10 cellular contexts compared by ENCODE assay signal in the genomic region with DNA sequence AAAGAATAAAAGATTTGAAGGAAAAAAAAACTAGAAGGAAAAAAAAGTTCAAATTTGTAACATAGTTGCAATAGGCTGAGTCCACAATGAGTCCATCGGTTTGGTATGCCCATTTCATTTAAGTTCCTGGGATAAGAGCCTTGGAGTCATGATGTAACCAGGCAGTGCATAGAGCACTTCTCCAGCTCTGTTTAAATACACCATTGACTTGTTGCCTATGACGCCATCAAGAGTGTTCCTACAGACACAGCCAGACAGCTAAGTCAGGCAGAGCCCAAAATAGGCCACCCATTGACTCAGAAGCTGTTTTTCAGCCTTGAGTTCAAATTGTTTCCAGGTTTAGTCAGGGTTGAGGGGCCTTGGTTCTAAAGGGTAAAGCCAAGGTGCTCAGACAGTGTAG. TPM values are rescaled to one million over a fixed set of nuclear protein-coding genes. Genes with fewer than 3 reads are reported as not detected.
DNase-seq lines count a peak whose midpoint lies in the region; ATAC-seq and TF ChIP-seq lines count a peak whose summit lies in the region.
"Had no signal": no experiment of that assay in that cellular context is flagged by ENCODE, and none has a peak within 500 bp of the region (broad histone marks: within the 10 kb centered on the region; RNA-seq: fewer than 3 reads in every experiment).

No MANE protein-coding gene starts in this region.

- H3K36me3 Mint-ChIP-seq in CD8-positive, alpha-beta T cell = no peaks in the 10 kb centered on the region

- WGBS in GM23248 (ENCODE audit: low coverage in 1 of 2, low lambda C conversion rate in 2 of 2, missing lambda C conversion rate in 2 of 2), 2 experiments = 0% methylated on average over 2 of the region's 2 CpGs

- CTCF ChIA-PET in CD8-positive, alpha-beta T cell (lab: Charles Lee) = interaction anchor here (0.6 kb wide), 1 partner anchor 576 kb away, joined by 3 read pairs; no protein-coding TSS in a partner anchor

- no peak overlapping the region for H2AFZ ChIP-seq in GM23248

- H3K36me3 ChIP-seq in GM23248 (ENCODE audit: low read depth) (peaks cover 30% of the 10 kb centered on the region), skeletal muscle satellite cell (ENCODE audit: insufficient read depth, low read length) (peaks cover 8% of the 10 kb centered on the region)
- H3K36me3 ChIP-seq in CD8-positive, alpha-beta T cell (ENCODE audit: insufficient read depth, low read length) = no peaks in the 10 kb centered on the region
- H3K36me3 ChIP-seq: neutrophil had no signal

- no peak overlapping the region for H3K27ac Mint-ChIP-seq in CD8-positive, alpha-beta T cell

- H3F3A ChIP-seq in GM23248 (ENCODE audit: insufficient read depth) = peaks cover 79% of the 10 kb centered on the region

- DNase-seq in GM23248 (peak; percentile 99), SW 1271 (lab: John Stamatoyannopoulos, UW) (peak; percentile 5 to 16), foreskin keratinocyte (peak; percentile 87 to 95)
- DNase-seq in CD8-positive, alpha-beta T cell = no peak
- no peak for DNase-seq in activated naive CD4-positive, alpha-beta T cell (lab: John Stamatoyannopoulos, UW)
- DNase-seq: hippocampal formation had no signal

- no peaks in the 10 kb centered on the region for H3K9me3 ChIP-seq in GM23248 (ENCODE audit: low read depth)
- peaks cover 5% of the 10 kb centered on the region for H3K9me3 ChIP-seq in skeletal muscle satellite cell (replicated peaks; ENCODE audit: low read length)
- H3K9me3 ChIP-seq in CD8-positive, alpha-beta T cell (ENCODE audit: low read length) = no peaks in the 10 kb centered on the region
- H3K9me3 ChIP-seq: neutrophil had no signal

- ATAC-seq in foreskin keratinocyte = peak; percentile 76
- ATAC-seq in GM18868 (IDR thresholded peaks at IDR 0.05; ENCODE audit: unreplicated experiment) = no peak
- no peak for ATAC-seq in CD8-positive, alpha-beta T cell
- ATAC-seq in GM21360 (IDR thresholded peaks at IDR 0.05; ENCODE audit: unreplicated experiment) = no peak

- H3K9ac ChIP-seq in GM23248 (peak overlapping the region; percentile 72), skeletal muscle satellite cell (ENCODE audit: low read depth, low read length) (peak overlapping the region; percentile 54)

- peaks cover 3% of the 10 kb centered on the region for H3K27me3 Mint-ChIP-seq in CD8-positive, alpha-beta T cell (ENCODE audit: low read depth)

- peaks cover 4% of the 10 kb centered on the region for H3K9me3 Mint-ChIP-seq in CD8-positive, alpha-beta T cell

- intact Hi-C loops in CD8-positive, alpha-beta T cell (cut with DNase I, micrococcal nuclease) = no loop called here

- peak overlapping the region; percentile 53 for H3K4me2 ChIP-seq in GM23248 (ENCODE audit: unreplicated experiment)
- H3K4me2 ChIP-seq in skeletal muscle satellite cell (ENCODE audit: low read length) = no peak overlapping the region

- peak overlapping the region; percentile 94 for H3K27ac ChIP-seq in GM23248
- peak overlapping the region; percentile 99 for H3K27ac ChIP-seq in foreskin keratinocyte
- no peak overlapping the region for H3K27ac ChIP-seq in CD8-positive, alpha-beta T cell (ENCODE audit: low read depth, low read length)
- H3K27ac ChIP-seq: neutrophil had no signal

- peaks cover 3% of the 10 kb centered on the region for H3K4me1 Mint-ChIP-seq in CD8-positive, alpha-beta T cell (ENCODE audit: low read depth)

- no peaks in the 10 kb centered on the region for H4K20me1 ChIP-seq in GM23248 (ENCODE audit: insufficient read depth)

- H3K4me3 Mint-ChIP-seq in CD8-positive, alpha-beta T cell = no peak overlapping the region

- H3K4me3 ChIP-seq in GM23248 (peak overlapping the region; percentile 25; the same call in 1 of the 2 replicates), skeletal muscle satellite cell (ENCODE audit: low read length) (no peak overlapping the region)
- H3K4me3 ChIP-seq in CD8-positive, alpha-beta T cell (ENCODE audit: low read depth, low read length) = no peak overlapping the region

- H3K4me1 ChIP-seq in GM23248 (ENCODE audit: insufficient read depth) (peaks cover 59% of the 10 kb centered on the region), foreskin keratinocyte (peaks cover 35% of the 10 kb centered on the region), skeletal muscle satellite cell (ENCODE audit: control insufficient read depth, insufficient read depth, low read length) (peaks cover 41% of the 10 kb centered on the region)
- H3K4me1 ChIP-seq in CD8-positive, alpha-beta T cell (ENCODE audit: insufficient read depth, low read length) = no peaks in the 10 kb centered on the region

- POLR2A ChIA-PET in CD8-positive, alpha-beta T cell (lab: Charles Lee) = no interaction called here

- H3K27me3 ChIP-seq in GM23248 (replicated peaks; ENCODE audit: insufficient read depth) (no peaks in the 10 kb centered on the region), foreskin keratinocyte (no peaks in the 10 kb centered on the region), skeletal muscle satellite cell (ENCODE audit: control insufficient read depth, insufficient read depth, low read length) (no peaks in the 10 kb centered on the region)
- no peaks in the 10 kb centered on the region for H3K27me3 ChIP-seq in CD8-positive, alpha-beta T cell (ENCODE audit: insufficient read depth, low read length)
- H3K27me3 ChIP-seq: neutrophil had no signal

- in situ Hi-C loops in GM23248 (cut with MboI) = no loop called here

- peaks cover 48% of the 10 kb centered on the region for H3K79me2 ChIP-seq in GM23248 (ENCODE audit: insufficient read depth)

- no peaks in the 10 kb centered on the region for H3K9me2 ChIP-seq in GM23248 (ENCODE audit: insufficient read depth)

- no peak for TF ChIP-seq CTCF in foreskin keratinocyte (conservative IDR thresholded peaks at IDR 0.05)
- no peak for TF ChIP-seq CTCF in CD8-positive, alpha-beta T cell (IDR thresholded peaks at IDR 0.05)

RNA-seq across cellular contexts. Expression of a gene that starts 44.9 kb away (rescaled TPM):
- 43.7 and 48.1 TPM in 2 replicates for total RNA-seq in GM23248 (2014; rRNA removed; shearing (Covaris generic))
- polyA plus RNA-seq in GM23248 (2016; fragmentation: Nextera tagmentation; extraction: Ambion mirVana) (30.0 and 31.7 TPM in 2 replicates), foreskin keratinocyte (5.7 and 5.8 TPM in 2 replicates)
- 18.7 and 20.8 TPM in 2 replicates for total RNA-seq in foreskin keratinocyte
- 26.6 and 33.2 TPM in 2 replicates for total RNA-seq in skeletal muscle satellite cell (2012; rRNA removed)
- total RNA-seq in CD8-positive, alpha-beta T cell = 1 to 10 TPM in 1 of 2 experiments, under 1 TPM in 1; 0.90 to 1.2 TPM

Comparison
In these comparisons a context has a peak if more than half of its experiments do, and no peak if none do; other contexts are left out.
1. DNase-seq: peak in GM23248 (single experiment), SW 1271 (2 of 2) and foreskin keratinocyte (2 of 2); none in CD8-positive, alpha-beta T cell (0 of 7) and activated naive CD4-positive, alpha-beta T cell (0 of 4).